Comparison of ENCODE assay signal across 10 cellular contexts in genomic region chr1:164637461-164638375, GRCh38.
A peak's percentile ranks its signal among the peaks of the same experiment; 100 is the strongest.
DNase-seq lines count a peak whose midpoint lies in the region; ATAC-seq and TF ChIP-seq lines count a peak whose summit lies in the region.
"Had no signal": no experiment of that assay in that cellular context is flagged by ENCODE, and none has a peak within 500 bp of the region (broad histone marks: within the 10 kb centered on the region; RNA-seq: fewer than 3 reads in every experiment).

No MANE protein-coding gene starts in this region.

- H3K27ac ChIP-seq in breast epithelium (peak overlapping the region; percentile 71), vagina (peak overlapping the region; percentile 70), Peyer's patch (peak overlapping the region in 2 of 4 donors; percentile 72 to 77)
- H3K27ac ChIP-seq in effector memory CD4-positive, alpha-beta T cell (ENCODE audit: insufficient read depth, low read length, poor library complexity, severe bottlenecking): no peak overlapping the region
- H3K27ac ChIP-seq: BLaER1 had no signal

- peak; percentile 74 for DNase-seq in Right ventricle myocardium inferior (ENCODE audit: missing footprints)
- DNase-seq in cardiac septum (ENCODE audit: low spot score): no peak
- DNase-seq in breast epithelium (ENCODE audit: low spot score in 2 of 2): peak in 1 of 2 donors; percentile 56
- peak; percentile 58 for DNase-seq in kidney glomerular epithelial cell (lab: John Stamatoyannopoulos, UW)
- no peak for DNase-seq in vagina (ENCODE audit: extremely low spot score in 2 of 2)
- no peak for DNase-seq in Peyer's patch
- DNase-seq in activated CD4-positive, alpha-beta T cell treated with anti-CD3 and anti-CD28 coated beads, Interleukin-2, amount 10 ng/mL, durations not matched to agents 7 days and 5 days: no peak
- DNase-seq in effector memory CD4-positive, alpha-beta T cell: no peak

- H3K27me3 ChIP-seq in breast epithelium (no peaks in the 10 kb centered on the region), vagina (no peaks in the 10 kb centered on the region), Peyer's patch (no peaks in the 10 kb centered on the region)
- H3K27me3 ChIP-seq in effector memory CD4-positive, alpha-beta T cell (replicated peaks; ENCODE audit: control insufficient read depth, insufficient read depth, low read length, poor library complexity, severe bottlenecking): no peaks in the 10 kb centered on the region
- H3K27me3 ChIP-seq: BLaER1 had no signal

- no peak overlapping the region for H3K4me3 Mint-ChIP-seq in activated CD4-positive, alpha-beta T cell treated with anti-CD3 and anti-CD28 coated beads, Interleukin-2, amount 10 ng/mL, durations not matched to agents 7 days and 5 days

- CTCF ChIA-PET in activated CD4-positive, alpha-beta T cell treated with anti-CD3 and anti-CD28 coated beads, Interleukin-2, amount 10 ng/mL, durations not matched to agents 7 days and 5 days (lab: Charles Lee): no interaction called here

- POLR2A ChIA-PET in activated CD4-positive, alpha-beta T cell treated with anti-CD3 and anti-CD28 coated beads, Interleukin-2, amount 10 ng/mL, durations not matched to agents 7 days and 5 days (lab: Charles Lee): no interaction called here

- H3K36me3 ChIP-seq in breast epithelium (no peaks in the 10 kb centered on the region), vagina (no peaks in the 10 kb centered on the region), Peyer's patch (no peaks in the 10 kb centered on the region)
- no peaks in the 10 kb centered on the region for H3K36me3 ChIP-seq in effector memory CD4-positive, alpha-beta T cell (ENCODE audit: control insufficient read depth, insufficient read depth, low read length)
- H3K36me3 ChIP-seq: BLaER1 had no signal

- peak; percentile 73 for ATAC-seq in Right ventricle myocardium inferior
- ATAC-seq: Panc1 had no signal

- no peak for TF ChIP-seq CTCF in breast epithelium (IDR thresholded peaks at IDR 0.05)
- no peak for TF ChIP-seq CTCF in vagina (IDR thresholded peaks at IDR 0.05)
- TF ChIP-seq CTCF in Peyer's patch (IDR thresholded peaks at IDR 0.05): no peak

- H3K9me3 Mint-ChIP-seq in activated CD4-positive, alpha-beta T cell treated with anti-CD3 and anti-CD28 coated beads, Interleukin-2, amount 10 ng/mL, durations not matched to agents 7 days and 5 days: no peaks in the 10 kb centered on the region

- H3K4me3 ChIP-seq in breast epithelium (no peak overlapping the region), vagina (no peak overlapping the region), Peyer's patch (no peak overlapping the region)
- no peak overlapping the region for H3K4me3 ChIP-seq in effector memory CD4-positive, alpha-beta T cell (ENCODE audit: insufficient read depth, low read depth, low read length, poor library complexity, severe bottlenecking)
- H3K4me3 ChIP-seq: BLaER1 had no signal

- H3K9me3 ChIP-seq in breast epithelium (no peaks in the 10 kb centered on the region), vagina (no peaks in the 10 kb centered on the region), Peyer's patch (no peaks in the 10 kb centered on the region)
- no peaks in the 10 kb centered on the region for H3K9me3 ChIP-seq in effector memory CD4-positive, alpha-beta T cell (ENCODE audit: control insufficient read depth, low read length)
- H3K9me3 ChIP-seq: BLaER1 had no signal

- H3K36me3 Mint-ChIP-seq in activated CD4-positive, alpha-beta T cell treated with anti-CD3 and anti-CD28 coated beads, Interleukin-2, amount 10 ng/mL, durations not matched to agents 7 days and 5 days (ENCODE audit: low read depth): no peaks in the 10 kb centered on the region

- peaks cover 0 to 6% of the 10 kb centered on the region in 2 donors for H3K4me1 ChIP-seq in breast epithelium
- peaks cover 92% of the 10 kb centered on the region for H3K4me1 ChIP-seq in vagina
- peaks cover 0 to 59% (median 2%) of the 10 kb centered on the region in 4 donors for H3K4me1 ChIP-seq in Peyer's patch
- no peaks in the 10 kb centered on the region for H3K4me1 ChIP-seq in effector memory CD4-positive, alpha-beta T cell (ENCODE audit: control insufficient read depth, insufficient read depth, low read length, poor library complexity, severe bottlenecking)

- no peak for TF ChIP-seq POLR2A in breast epithelium (IDR thresholded peaks at IDR 0.05)
- peak in 1 of 2 donors; percentile 5 for TF ChIP-seq POLR2A in vagina (IDR thresholded peaks at IDR 0.05)
- TF ChIP-seq POLR2A in Peyer's patch (IDR thresholded peaks at IDR 0.05): no peak

- H3K27ac Mint-ChIP-seq in activated CD4-positive, alpha-beta T cell treated with anti-CD3 and anti-CD28 coated beads, Interleukin-2, amount 10 ng/mL, durations not matched to agents 7 days and 5 days: no peak overlapping the region

- intact Hi-C loops in Right ventricle myocardium inferior (cut with DNase I): loop anchor here (1.0 kb wide), 1 partner anchor 143 kb away; no protein-coding TSS in a partner anchor
- intact Hi-C loops in cardiac septum (cut with DNase I): loop anchor here (2.0 to 5.0 kb wide), 2 partner anchors 15 to 145 kb away; no protein-coding TSS in a partner anchor
- intact Hi-C loops in breast epithelium (cut with DNase I; ENCODE audit: low total_unique reads): no loop called here
- intact Hi-C loops in vagina (cut with DNase I): no loop called here

- H3K27me3 Mint-ChIP-seq in activated CD4-positive, alpha-beta T cell treated with anti-CD3 and anti-CD28 coated beads, Interleukin-2, amount 10 ng/mL, durations not matched to agents 7 days and 5 days: no peaks in the 10 kb centered on the region

- H3K4me1 Mint-ChIP-seq in activated CD4-positive, alpha-beta T cell treated with anti-CD3 and anti-CD28 coated beads, Interleukin-2, amount 10 ng/mL, durations not matched to agents 7 days and 5 days: no peaks in the 10 kb centered on the region

Comparison
In these comparisons a context has a peak if more than half of its experiments do, and no peak if none do; other contexts are left out.
1. DNase-seq: peak in Right ventricle myocardium inferior (single experiment) and kidney glomerular epithelial cell (single experiment); none in cardiac septum (single experiment), vagina (0 of 2), Peyer's patch (0 of 3), activated CD4-positive, alpha-beta T cell treated with anti-CD3 and anti-CD28 coated beads, Interleukin-2, amount 10 ng/mL, durations not matched to agents 7 days and 5 days (single experiment) and effector memory CD4-positive, alpha-beta T cell (0 of 3).
2. intact Hi-C loops: an anchor here in Right ventricle myocardium inferior (1.0 kb wide) and cardiac septum (2.0 to 5.0 kb wide); none called in breast epithelium and vagina.